ENCODE assay signal across 1 cellular context in genomic region chr19:16520074-16520973, GRCh38.
TF ChIP-seq lines count a peak whose summit lies in the region.

No MANE protein-coding gene starts in this region.

TF ChIP-seq in HepG2, 621 proteins besides CTCF, POLR2A, EP300 and RAD21:
- TF ChIP-seq RBFOX2 (IDR thresholded peaks at IDR 0.05; ENCODE audit: low read depth, low read length) (peak; percentile 48; the same call in 1 of the 2 replicates), AGO2 (optimal IDR thresholded peaks at IDR 0.05; ENCODE audit: low read depth, low read length) (peak; percentile 78), RBM22 (optimal IDR thresholded peaks at IDR 0.05; ENCODE audit: low read length) (peak; percentile 10), SRF (IDR thresholded peaks at IDR 0.05; ENCODE audit: low read depth, low read length) (no peak)
